Comparison of ENCODE assay signal across 1 cellular context in the genomic region with DNA sequence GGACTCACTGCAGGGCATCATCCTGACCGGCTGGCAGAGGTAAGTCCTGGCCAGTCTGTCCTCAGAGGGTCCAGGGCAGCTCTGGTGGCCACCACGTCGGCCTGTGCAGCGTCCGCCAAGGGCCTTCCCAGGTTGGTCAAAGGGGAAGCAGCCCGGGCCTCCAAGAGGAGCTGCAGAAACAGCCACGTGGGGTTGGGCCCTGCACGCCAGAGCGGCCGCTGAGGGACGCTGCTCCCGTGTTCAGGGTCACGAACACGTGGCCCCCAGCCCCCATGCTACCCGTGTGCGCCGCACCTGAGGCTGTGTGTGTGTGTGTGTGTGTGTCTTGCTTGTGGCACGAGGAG.
TF ChIP-seq lines count a peak whose summit lies in the region.

No MANE protein-coding gene starts in this region.

TF ChIP-seq in K562, 482 proteins besides CTCF, POLR2A, EP300 and RAD21:
- TF ChIP-seq SUPT5H (IDR thresholded peaks at IDR 0.05) (no peak), GABPB2 (CRISPR knock-in tag; conservative IDR thresholded peaks at IDR 0.05) (no peak), ZFP30 (CRISPR knock-in tag; IDR thresholded peaks at IDR 0.05; ENCODE audit: borderline replicate concordance) (no peak), POLR2G (IDR thresholded peaks at IDR 0.05; ENCODE audit: low read depth, low read length) (0 out of 2 replicates have a peak, but pooled peaks have one; percentile 0)
- TF ChIP-seq, protein P1, sequence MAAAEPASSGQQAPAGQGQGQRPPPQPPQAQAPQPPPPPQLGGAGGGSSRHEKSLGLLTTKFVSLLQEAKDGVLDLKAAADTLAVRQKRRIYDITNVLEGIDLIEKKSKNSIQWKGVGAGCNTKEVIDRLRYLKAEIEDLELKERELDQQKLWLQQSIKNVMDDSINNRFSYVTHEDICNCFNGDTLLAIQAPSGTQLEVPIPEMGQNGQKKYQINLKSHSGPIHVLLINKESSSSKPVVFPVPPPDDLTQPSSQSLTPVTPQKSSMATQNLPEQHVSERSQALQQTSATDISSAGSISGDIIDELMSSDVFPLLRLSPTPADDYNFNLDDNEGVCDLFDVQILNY (CRISPR knock-in tag; IDR thresholded peaks at IDR 0.05), result no peak
- TF ChIP-seq, protein P2, sequence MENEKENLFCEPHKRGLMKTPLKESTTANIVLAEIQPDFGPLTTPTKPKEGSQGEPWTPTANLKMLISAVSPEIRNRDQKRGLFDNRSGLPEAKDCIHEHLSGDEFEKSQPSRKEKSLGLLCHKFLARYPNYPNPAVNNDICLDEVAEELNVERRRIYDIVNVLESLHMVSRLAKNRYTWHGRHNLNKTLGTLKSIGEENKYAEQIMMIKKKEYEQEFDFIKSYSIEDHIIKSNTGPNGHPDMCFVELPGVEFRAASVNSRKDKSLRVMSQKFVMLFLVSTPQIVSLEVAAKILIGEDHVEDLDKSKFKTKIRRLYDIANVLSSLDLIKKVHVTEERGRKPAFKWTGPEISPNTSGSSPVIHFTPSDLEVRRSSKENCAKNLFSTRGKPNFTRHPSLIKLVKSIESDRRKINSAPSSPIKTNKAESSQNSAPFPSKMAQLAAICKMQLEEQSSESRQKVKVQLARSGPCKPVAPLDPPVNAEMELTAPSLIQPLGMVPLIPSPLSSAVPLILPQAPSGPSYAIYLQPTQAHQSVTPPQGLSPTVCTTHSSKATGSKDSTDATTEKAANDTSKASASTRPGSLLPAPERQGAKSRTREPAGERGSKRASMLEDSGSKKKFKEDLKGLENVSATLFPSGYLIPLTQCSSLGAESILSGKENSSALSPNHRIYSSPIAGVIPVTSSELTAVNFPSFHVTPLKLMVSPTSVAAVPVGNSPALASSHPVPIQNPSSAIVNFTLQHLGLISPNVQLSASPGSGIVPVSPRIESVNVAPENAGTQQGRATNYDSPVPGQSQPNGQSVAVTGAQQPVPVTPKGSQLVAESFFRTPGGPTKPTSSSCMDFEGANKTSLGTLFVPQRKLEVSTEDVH (IDR thresholded peaks at IDR 0.05; ENCODE audit: low read depth, partially characterized antibody), result no peak
